Comparison of ENCODE assay signal across 8 cellular contexts in the genomic region with DNA sequence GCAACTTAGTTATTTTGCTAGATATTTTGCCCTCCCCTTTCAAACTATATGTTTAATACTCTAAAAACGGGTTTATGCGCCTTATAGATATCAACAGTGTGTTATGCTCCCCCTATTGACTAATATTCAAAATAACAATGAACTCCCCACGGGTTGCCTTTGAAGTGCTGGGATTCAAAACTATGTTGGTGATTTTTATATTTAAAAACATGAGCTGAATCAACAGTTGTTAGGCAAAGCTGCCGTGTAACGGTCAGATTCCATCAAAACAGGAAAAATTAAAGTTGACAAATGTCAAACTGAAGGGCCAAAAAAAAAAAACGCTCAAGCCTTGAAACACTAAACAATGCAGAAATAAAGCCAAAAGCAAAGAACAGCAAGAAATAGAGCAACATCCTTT. TPM values are rescaled to one million over a fixed set of nuclear protein-coding genes. Genes with fewer than 3 reads are reported as not detected.
DNase-seq lines count a peak whose midpoint lies in the region; ATAC-seq and TF ChIP-seq lines count a peak whose summit lies in the region.

No MANE protein-coding gene starts in this region.

- no peaks in the 10 kb centered on the region for H3K36me3 Mint-ChIP-seq in mesothelial cell of epicardium

- peaks cover 32% of the 10 kb centered on the region for H3K4me1 ChIP-seq in body of pancreas

- no peak overlapping the region for H3K27ac ChIP-seq in body of pancreas

- H3K9me3 ChIP-seq in body of pancreas, result no peaks in the 10 kb centered on the region

- peaks cover 35% of the 10 kb centered on the region for H3K27me3 Mint-ChIP-seq in mesothelial cell of epicardium (ENCODE audit: low read depth)

- intact Hi-C loops in body of pancreas (cut with DNase I), result loop anchor here (10.0 kb wide), 2 partner anchors 59 to 159 kb away; no protein-coding TSS in a partner anchor

- TF ChIP-seq POLR2A in body of pancreas (IDR thresholded peaks at IDR 0.05), result no peak

- no peaks in the 10 kb centered on the region for H3K36me3 ChIP-seq in body of pancreas (replicated peaks in 1 of 2; ENCODE audit: insufficient read depth in 1 of 2, low read depth in 2 of 2)

- peaks cover 22% of the 10 kb centered on the region for H3K4me1 Mint-ChIP-seq in mesothelial cell of epicardium

- H3K27me3 ChIP-seq in body of pancreas, result no peaks in the 10 kb centered on the region

- H3K9me3 Mint-ChIP-seq in mesothelial cell of epicardium, result no peaks in the 10 kb centered on the region

- peak; percentile 60 for DNase-seq in DMS53 (lab: John Stamatoyannopoulos, UW)
- DNase-seq in LoVo (ENCODE audit: low spot score), result peak; percentile 43
- DNase-seq in body of pancreas, result no peak
- DNase-seq in mesothelial cell of epicardium (ENCODE audit: low spot score in 2 of 2, unreplicated experiment in 2 of 2), result no peak
- DNase-seq in H4 (ENCODE audit: low spot score), result no peak
- DNase-seq in omental fat pad (ENCODE audit: low spot score), result no peak
- DNase-seq in stimulated activated CD4-positive, alpha-beta T cell treated with anti-CD3 and anti-CD28 coated beads, Interleukin-1b, Interleukin-23, amount 100 ng/mL, for 48 hours, result no peak
- no peak for DNase-seq in SHP77 treated with DMSO at 0.1 percent for 48 hours (lab: John Stamatoyannopoulos, UW)

- H3K27ac Mint-ChIP-seq in mesothelial cell of epicardium, result no peak overlapping the region

- peak in 6 of 7 experiments; percentile 18 to 48 (median 40) for TF ChIP-seq CTCF in body of pancreas (IDR thresholded peaks at IDR 0.05)
- no peak for TF ChIP-seq CTCF in mesothelial cell of epicardium (IDR thresholded peaks at IDR 0.05; ENCODE audit: unreplicated experiment)
- TF ChIP-seq CTCF in omental fat pad (IDR thresholded peaks at IDR 0.05), result no peak

- ATAC-seq in body of pancreas (no peak), omental fat pad (ENCODE audit: low FRiP score) (no peak)

- H3K4me3 ChIP-seq in body of pancreas, result no peak overlapping the region

- 6% methylated on average over 6 of the region's 6 CpGs for WGBS in body of pancreas, 2 donors

- peak overlapping the region; percentile 59 for H3K4me3 Mint-ChIP-seq in mesothelial cell of epicardium

RNA-seq across cellular contexts. Expression of a gene that starts 2.5 kb away (rescaled TPM):
- 10 to 100 TPM; 52.4 to 63.6 TPM for total RNA-seq in body of pancreas
- 19.7 to 24.6 TPM (median 20.7 TPM) in 3 replicates for total RNA-seq in mesothelial cell of epicardium
- total RNA-seq in H4 (2014; rRNA removed; shearing (Covaris generic)), result 3.4 and 4.2 TPM in 2 replicates
- total RNA-seq in omental fat pad, result 100 to 1,000 TPM; 104 to 267 (median 196) TPM

Comparison
In these comparisons a context has a peak if more than half of its experiments do, and no peak if none do; other contexts are left out.
1. DNase-seq: peak in DMS53 (single experiment) and LoVo (single experiment); none in body of pancreas (0 of 4), mesothelial cell of epicardium (0 of 2), H4 (single experiment), omental fat pad (single experiment), stimulated activated CD4-positive, alpha-beta T cell treated with anti-CD3 and anti-CD28 coated beads, Interleukin-1b, Interleukin-23, amount 100 ng/mL, for 48 hours (single experiment) and SHP77 treated with DMSO at 0.1 percent for 48 hours (single experiment).
2. CTCF ChIP-seq: peak in body of pancreas (6 of 7); none in mesothelial cell of epicardium (single experiment) and omental fat pad (0 of 3).